ENCODE assay signal across 7 cellular contexts in the genomic region with DNA sequence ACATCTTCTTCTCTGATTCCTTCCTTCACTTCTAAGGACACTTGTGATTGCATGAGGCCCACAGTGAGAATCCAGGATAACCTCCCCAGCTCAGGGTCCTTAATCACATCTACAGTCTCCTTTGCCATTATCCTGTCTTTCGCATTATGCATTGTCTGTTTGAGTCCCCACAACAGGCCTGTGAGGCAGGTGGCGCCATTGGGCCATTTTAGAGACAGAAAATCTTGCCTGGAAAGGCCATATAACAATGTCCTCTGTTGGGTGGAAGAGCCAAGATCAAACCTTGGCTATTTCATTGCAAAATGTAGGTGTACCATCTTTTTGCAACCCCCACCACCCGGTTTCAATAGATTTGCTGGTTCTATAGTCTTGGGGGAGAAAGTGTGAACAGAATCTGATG.
DNase-seq lines count a peak whose midpoint lies in the region; TF ChIP-seq lines count a peak whose summit lies in the region.

No MANE protein-coding gene starts in this region.

- H3K36me3 Mint-ChIP-seq in nephron progenitor cell (ENCODE audit: low read depth) = no peaks in the 10 kb centered on the region

- no peak overlapping the region for H3K27ac Mint-ChIP-seq in nephron progenitor cell

- no peaks in the 10 kb centered on the region for H3K9me3 Mint-ChIP-seq in nephron progenitor cell

- H3K4me1 Mint-ChIP-seq in nephron progenitor cell = peaks cover 31% of the 10 kb centered on the region

- CTCF ChIA-PET in HEK293T (lab: Yijun Ruan, JAX) = no interaction called here

- DNase-seq in HEK293T (ENCODE audit: extremely low spot score) (peak; percentile 38), NCI-H226 (peak; percentile 33), erythroblast (lab: John Stamatoyannopoulos, UW) (peak; percentile 53 to 67), nephron progenitor cell (peak; percentile 61), superior temporal gyrus (ENCODE audit: extremely low spot score) (peak; percentile 80)
- peak; percentile 71 for DNase-seq in activated CD8-positive, alpha-beta memory T cell treated with anti-CD3 and anti-CD28 coated beads, Interleukin-2, amount 50 U/mL, for 4 hours

- no peak overlapping the region for H3K4me3 Mint-ChIP-seq in nephron progenitor cell

- TF ChIP-seq POLR2A in erythroblast (IDR thresholded peaks at IDR 0.05; ENCODE audit: low read length) = no peak

- POLR2A ChIA-PET in HEK293T (lab: Yijun Ruan, JAX) = no interaction called here

- TF ChIP-seq CTCF in GM12874 (IDR thresholded peaks at IDR 0.05; ENCODE audit: insufficient read depth, low read depth, low read length) (peak; percentile 61), nephron progenitor cell (IDR thresholded peaks at IDR 0.05) (peak; percentile 60)

- H3K27me3 Mint-ChIP-seq in nephron progenitor cell (ENCODE audit: low read depth, poor library complexity) = peaks cover 17% of the 10 kb centered on the region

TF ChIP-seq in HEK293T, 16 proteins besides CTCF, POLR2A, EP300 and RAD21:
- no peak for TF ChIP-seq BHLHE40 (IDR thresholded peaks at IDR 0.05; ENCODE audit: borderline replicate concordance)
- no peak for TF ChIP-seq ZNF384 (IDR thresholded peaks at IDR 0.05)
- no peak for TF ChIP-seq CTBP1 (IDR thresholded peaks at IDR 0.05; ENCODE audit: borderline replicate concordance)
- no peak for TF ChIP-seq ELF4 (IDR thresholded peaks at IDR 0.05)
- no peak for TF ChIP-seq SP1 (IDR thresholded peaks at IDR 0.05)
- TF ChIP-seq TARDBP (IDR thresholded peaks at IDR 0.05) = no peak
- no peak for TF ChIP-seq PKNOX1 (IDR thresholded peaks at IDR 0.05)
- no peak for TF ChIP-seq HDGF (IDR thresholded peaks at IDR 0.05; ENCODE audit: borderline replicate concordance)
- TF ChIP-seq SUZ12 (IDR thresholded peaks at IDR 0.05) = no peak
- TF ChIP-seq FOXK2 (IDR thresholded peaks at IDR 0.05) = no peak

Comparison
In these comparisons a context has a peak if more than half of its experiments do, and no peak if none do; other contexts are left out.
1. Peak in every context shown above with its lines: DNase-seq.